8 cellular contexts compared by ENCODE assay signal in the genomic region with DNA sequence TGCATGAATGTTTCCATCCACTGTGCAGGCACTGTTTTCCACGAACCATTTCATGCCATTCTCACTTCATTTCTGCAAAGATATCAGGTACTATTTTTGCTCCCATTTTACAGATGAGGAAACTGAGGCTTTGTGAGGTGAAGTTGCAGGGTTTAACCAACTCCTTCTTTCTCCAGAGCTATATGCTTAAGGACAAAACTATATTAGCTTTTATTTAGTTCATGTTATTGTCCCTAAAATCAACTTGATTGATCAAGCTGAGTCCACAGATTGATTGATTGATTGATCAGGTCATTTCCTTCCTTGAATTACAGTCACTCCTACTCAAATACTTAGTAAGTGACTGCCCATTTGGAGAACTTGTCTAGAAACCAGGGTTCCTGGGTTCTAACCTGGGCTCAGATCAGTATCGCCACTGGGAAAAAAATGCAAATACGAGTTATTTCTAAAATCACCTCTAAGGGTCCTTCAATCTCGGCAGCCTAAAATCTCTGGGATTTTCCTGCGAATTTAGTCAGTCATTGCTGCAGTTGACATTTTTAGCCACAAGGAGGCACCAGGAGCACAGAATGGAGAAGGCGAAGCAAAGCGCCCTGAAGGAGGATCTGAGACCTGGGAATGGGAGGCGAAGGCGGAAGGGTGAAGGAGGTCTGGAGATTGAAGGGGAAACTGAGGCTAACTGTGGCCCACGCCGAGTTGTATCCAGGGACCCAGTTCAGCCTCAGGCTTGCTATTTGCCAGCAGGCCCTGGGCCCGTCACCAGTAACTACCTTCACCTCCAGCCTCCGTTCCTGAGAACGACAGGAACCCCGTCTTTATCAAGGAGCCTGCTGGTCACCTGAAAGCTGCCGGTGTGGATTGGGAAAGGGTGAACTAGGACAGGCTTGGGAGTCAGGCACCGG. TPM values are rescaled to one million over a fixed set of nuclear protein-coding genes. Genes with fewer than 3 reads are reported as not detected.
DNase-seq lines count a peak whose midpoint lies in the region; ATAC-seq and TF ChIP-seq lines count a peak whose summit lies in the region.

No MANE protein-coding gene starts in this region.

- POLR2A ChIA-PET in naive thymus-derived CD4-positive, alpha-beta T cell (lab: Charles Lee): no interaction called here

- no peaks in the 10 kb centered on the region for H3K9me3 ChIP-seq in OCI-LY1 (ENCODE audit: low read length)
- H3K9me3 ChIP-seq in esophagus squamous epithelium: no peaks in the 10 kb centered on the region
- H3K9me3 ChIP-seq in naive thymus-derived CD4-positive, alpha-beta T cell (ENCODE audit: control insufficient read depth in 2 of 3, low read length in 3 of 3): no peaks in the 10 kb centered on the region

- H3K27ac ChIP-seq in OCI-LY1 (ENCODE audit: low read depth, low read length, poor library complexity, severe bottlenecking): no peak overlapping the region
- no peak overlapping the region for H3K27ac ChIP-seq in esophagus squamous epithelium
- H3K27ac ChIP-seq in naive thymus-derived CD4-positive, alpha-beta T cell (ENCODE audit: low read depth, low read length): no peak overlapping the region

- CTCF ChIA-PET in naive thymus-derived CD4-positive, alpha-beta T cell (lab: Charles Lee): interaction anchor here (0.7 to 1.2 kb wide), 4 partner anchors 14 to 374 kb away, joined by 3 to 4 read pairs (median 3); no protein-coding TSS in a partner anchor

- TF ChIP-seq POLR2A in esophagus squamous epithelium (IDR thresholded peaks at IDR 0.05): no peak

- peaks cover 7 to 25% (median 22%) of the 10 kb centered on the region in 5 donors for H3K27me3 Mint-ChIP-seq in naive thymus-derived CD4-positive, alpha-beta T cell

- H3K4me2 ChIP-seq in OCI-LY1 (ENCODE audit: low read length): no peak overlapping the region

- H3K9me3 Mint-ChIP-seq in naive thymus-derived CD4-positive, alpha-beta T cell: no peaks in the 10 kb centered on the region

- peaks cover 0 to 4% (median 0%) of the 10 kb centered on the region in 7 donors for H3K4me1 Mint-ChIP-seq in naive thymus-derived CD4-positive, alpha-beta T cell

- peak overlapping the region in 1 of 9 donors; percentile 44 for H3K27ac Mint-ChIP-seq in naive thymus-derived CD4-positive, alpha-beta T cell

- no peak overlapping the region for H3K9ac ChIP-seq in OCI-LY1 (ENCODE audit: low read length)

- no peak overlapping the region for H2AFZ ChIP-seq in OCI-LY1 (ENCODE audit: low read length)

- H3K27me3 ChIP-seq in OCI-LY1 (ENCODE audit: insufficient read depth, low read length): 0 out of 2 replicates have a peak, but pooled peaks cover 3% of the 10 kb centered on the region
- peaks cover 0 to 6% (median 0%) of the 10 kb centered on the region in 4 donors for H3K27me3 ChIP-seq in esophagus squamous epithelium
- H3K27me3 ChIP-seq in naive thymus-derived CD4-positive, alpha-beta T cell (ENCODE audit: control insufficient read depth in 2 of 2, insufficient read depth in 2 of 2, low read length in 2 of 2): peaks cover 0 to 3% of the 10 kb centered on the region in 2 donors

- peak; percentile 92 for TF ChIP-seq CTCF in OCI-LY1 (IDR thresholded peaks at IDR 0.05; ENCODE audit: low read length)
- TF ChIP-seq CTCF in esophagus squamous epithelium (IDR thresholded peaks at IDR 0.05): peak; percentile 75 to 95 (median 92)

- H3K36me3 Mint-ChIP-seq in naive thymus-derived CD4-positive, alpha-beta T cell: no peaks in the 10 kb centered on the region

- peak; percentile 67 for ATAC-seq in naive thymus-derived CD4-positive, alpha-beta T cell
- no peak for ATAC-seq in GM18517 (IDR thresholded peaks at IDR 0.05; ENCODE audit: unreplicated experiment)

- H3K36me3 ChIP-seq in OCI-LY1 (ENCODE audit: insufficient read depth, low read length): no peaks in the 10 kb centered on the region
- no peaks in the 10 kb centered on the region for H3K36me3 ChIP-seq in esophagus squamous epithelium
- H3K36me3 ChIP-seq in naive thymus-derived CD4-positive, alpha-beta T cell (ENCODE audit: control insufficient read depth in 2 of 3, insufficient read depth in 3 of 3, low read length in 3 of 3): no peaks in the 10 kb centered on the region

- no peaks in the 10 kb centered on the region for H4K20me1 ChIP-seq in OCI-LY1 (ENCODE audit: insufficient read depth, low read length)

- DNase-seq in COR-L47 (lab: John Stamatoyannopoulos, UW) (peak; percentile 60), HuH-7 (ENCODE audit: low spot score) (peak; percentile 54), activated T-cell treated with anti-CD3 and anti-CD28 coated beads for 24 hours (ENCODE audit: low read depth) (peak; percentile 64), esophagus squamous epithelium (lab: John Stamatoyannopoulos, UW) (no peak)
- peak; percentile 28 to 64 (median 55) for DNase-seq in naive thymus-derived CD4-positive, alpha-beta T cell
- peak; percentile 7 to 42 for DNase-seq in stimulated activated CD8-positive, alpha-beta memory T cell treated with anti-CD3 and anti-CD28 coated beads, Interleukin-7, amount 100 ng/mL, for 48 hours (ENCODE audit: extremely low read depth in 1 of 2, low read depth in 1 of 2)

- no peaks in the 10 kb centered on the region for H3K79me2 ChIP-seq in OCI-LY1 (ENCODE audit: insufficient read depth, low read length)

- H3F3A ChIP-seq in OCI-LY1 (ENCODE audit: insufficient read depth, low read length): no peaks in the 10 kb centered on the region

- no peak overlapping the region for H3K4me3 Mint-ChIP-seq in naive thymus-derived CD4-positive, alpha-beta T cell

- no peaks in the 10 kb centered on the region for H3K4me1 ChIP-seq in OCI-LY1 (ENCODE audit: insufficient read depth, low read length, severe bottlenecking)
- H3K4me1 ChIP-seq in esophagus squamous epithelium: peaks cover 0 to 7% (median 0%) of the 10 kb centered on the region in 3 donors
- H3K4me1 ChIP-seq in naive thymus-derived CD4-positive, alpha-beta T cell (ENCODE audit: control insufficient read depth in 2 of 2, insufficient read depth in 2 of 2, low read length in 2 of 2): no peaks in the 10 kb centered on the region

- H3K9me2 ChIP-seq in OCI-LY1 (ENCODE audit: low read depth, low read length): no peaks in the 10 kb centered on the region

- 17 to 20% methylated on average over 17 of the region's 17 CpGs for WGBS in esophagus squamous epithelium, 2 donors

- intact Hi-C loops in esophagus squamous epithelium (cut with DNase I): loop anchor here (5.0 kb wide), 1 partner anchor 120 kb away; no protein-coding TSS in a partner anchor
- intact Hi-C loops in naive thymus-derived CD4-positive, alpha-beta T cell (cut with micrococcal nuclease): loop anchor here (1.0 to 5.0 kb wide), 5 partner anchors 111 to 1137 kb away; a partner anchor contains a TSS

- no peak overlapping the region for H3K4me3 ChIP-seq in OCI-LY1 (ENCODE audit: low read depth, low read length, poor library complexity, severe bottlenecking)
- H3K4me3 ChIP-seq in esophagus squamous epithelium: peak overlapping the region in 2 of 4 donors; percentile 8 to 41
- no peak overlapping the region for H3K4me3 ChIP-seq in naive thymus-derived CD4-positive, alpha-beta T cell (ENCODE audit: low read length)

RNA-seq across cellular contexts. Expression of a gene that starts 14.3 kb away (rescaled TPM):
- 10 to 100 TPM; 19.0 to 35.6 (median 26.2) TPM for total RNA-seq in esophagus squamous epithelium
- 10 to 100 TPM; 16.5 to 21.5 (median 20.5) TPM for total RNA-seq in naive thymus-derived CD4-positive, alpha-beta T cell
- polyA plus RNA-seq in naive thymus-derived CD4-positive, alpha-beta T cell: 10 to 100 TPM; 24.7 to 40.5 TPM

RNA-seq across cellular contexts. Expression of a gene that starts 30.2 kb away (rescaled TPM):
- under 1 TPM in 3 of 4 donors, not detected in 1; 0.11 to 0.19 (median 0.13) TPM for total RNA-seq in esophagus squamous epithelium
- total RNA-seq in naive thymus-derived CD4-positive, alpha-beta T cell: not detected
- polyA plus RNA-seq in naive thymus-derived CD4-positive, alpha-beta T cell: not detected

RNA-seq across cellular contexts. Expression of a gene that starts 36.2 kb away (rescaled TPM):
- total RNA-seq in esophagus squamous epithelium: 10 to 100 TPM in 1 of 4 donors, 1 to 10 TPM in 3; 3.1 to 12.8 (median 6.8) TPM
- 1 to 10 TPM in 4 of 5 experiments, under 1 TPM in 1; 0.60 to 3.8 (median 2.9) TPM for total RNA-seq in naive thymus-derived CD4-positive, alpha-beta T cell
- under 1 TPM; 0.08 to 0.14 TPM for polyA plus RNA-seq in naive thymus-derived CD4-positive, alpha-beta T cell
